8 cellular contexts compared by ENCODE assay signal in genomic region chr10:101693701-101694055, GRCh38. TPM values are rescaled to one million over a fixed set of nuclear protein-coding genes. Genes with fewer than 3 reads are reported as not detected.
A peak's percentile ranks its signal among the peaks of the same experiment; 100 is the strongest.
DNase-seq lines count a peak whose midpoint lies in the region; ATAC-seq and TF ChIP-seq lines count a peak whose summit lies in the region.

No MANE protein-coding gene starts in this region.

- peaks cover 50 to 66% (median 52%) of the 10 kb centered on the region in 3 donors for H3K4me1 Mint-ChIP-seq in CD8-positive, alpha-beta memory T cell
- H3K4me1 Mint-ChIP-seq in T-cell = peaks cover 47 to 59% (median 56%) of the 10 kb centered on the region in 3 donors

- peak overlapping the region; percentile 90 to 99 (median 95) for H3K4me3 Mint-ChIP-seq in CD8-positive, alpha-beta memory T cell
- peak overlapping the region; percentile 94 to 95 (median 94) for H3K4me3 Mint-ChIP-seq in T-cell

- CTCF ChIA-PET in CD8-positive, alpha-beta memory T cell (lab: Charles Lee) = interaction anchor here (1.0 to 1.4 kb wide), 2 partner anchors 9 to 10 kb away, joined by 3 to 4 read pairs; no protein-coding TSS in a partner anchor
- CTCF ChIA-PET in T-cell (lab: Charles Lee) = interaction anchor here in 1 of 2 donors (1.3 kb wide), 1 partner anchor 88 kb away, joined by 4 read pairs; no protein-coding TSS in a partner anchor

- peak overlapping the region; percentile 95 for H3K27ac ChIP-seq in CD8-positive, alpha-beta memory T cell (ENCODE audit: low read depth, low read length)
- H3K27ac ChIP-seq in esophagus squamous epithelium = peak overlapping the region; percentile 95 to 99 (median 98)

- H3K36me3 Mint-ChIP-seq in CD8-positive, alpha-beta memory T cell = peaks cover 0 to 30% (median 0%) of the 10 kb centered on the region in 3 donors
- peaks cover 3% of the 10 kb centered on the region for H3K36me3 Mint-ChIP-seq in T-cell

- H3K9me3 ChIP-seq in CD8-positive, alpha-beta memory T cell (ENCODE audit: low read length) = no peaks in the 10 kb centered on the region
- H3K9me3 ChIP-seq in esophagus squamous epithelium (no peaks in the 10 kb centered on the region), neuron (ENCODE audit: low read length) (peaks cover 7% of the 10 kb centered on the region)

- H3K27me3 Mint-ChIP-seq in CD8-positive, alpha-beta memory T cell = no peaks in the 10 kb centered on the region
- H3K27me3 Mint-ChIP-seq in T-cell = no peaks in the 10 kb centered on the region

- peaks cover 42% of the 10 kb centered on the region for H3K4me1 ChIP-seq in CD8-positive, alpha-beta memory T cell (ENCODE audit: insufficient read depth, low read length)
- H3K4me1 ChIP-seq in esophagus squamous epithelium (peaks cover 3 to 59% (median 23%) of the 10 kb centered on the region in 3 donors), neuron (ENCODE audit: insufficient read depth, low read length) (no peaks in the 10 kb centered on the region)

- ATAC-seq in GM19035 (IDR thresholded peaks at IDR 0.05; ENCODE audit: unreplicated experiment) = peak; percentile 9
- peak; percentile 26 for ATAC-seq in HG03342 (IDR thresholded peaks at IDR 0.05; ENCODE audit: unreplicated experiment)
- peak; percentile 7 to 16 (median 10) for ATAC-seq in T-cell (replicated peaks in 1 of 4)
- ATAC-seq in HG03520 (IDR thresholded peaks at IDR 0.05; ENCODE audit: unreplicated experiment) = no peak

- TF ChIP-seq POLR2A in esophagus squamous epithelium (IDR thresholded peaks at IDR 0.05) = no peak

- intact Hi-C loops in esophagus squamous epithelium (cut with DNase I) = no loop called here

- H3K27me3 ChIP-seq in CD8-positive, alpha-beta memory T cell (ENCODE audit: insufficient read depth, low read length, poor library complexity, severe bottlenecking) = no peaks in the 10 kb centered on the region
- H3K27me3 ChIP-seq in esophagus squamous epithelium (no peaks in the 10 kb centered on the region), neuron (ENCODE audit: insufficient read depth, low read length) (peaks cover 71% of the 10 kb centered on the region)

- WGBS in esophagus squamous epithelium, 2 donors = 0 to 7% methylated on average over 6 to 7 of the region's 7 CpGs

- H3K9me3 Mint-ChIP-seq in CD8-positive, alpha-beta memory T cell = no peaks in the 10 kb centered on the region
- H3K9me3 Mint-ChIP-seq in T-cell = no peaks in the 10 kb centered on the region

- no peak for TF ChIP-seq CTCF in esophagus squamous epithelium (IDR thresholded peaks at IDR 0.05)

- H3K4me3 ChIP-seq in CD8-positive, alpha-beta memory T cell (ENCODE audit: low read length) = peak overlapping the region; percentile 87
- H3K4me3 ChIP-seq in esophagus squamous epithelium (peak overlapping the region; percentile 72 to 92 (median 81)), neuron (ENCODE audit: low read length) (peak overlapping the region; percentile 40)

- peak overlapping the region; percentile 96 to 99 (median 99) for H3K27ac Mint-ChIP-seq in CD8-positive, alpha-beta memory T cell
- peak overlapping the region; percentile 95 to 99 for H3K27ac Mint-ChIP-seq in T-cell

- no peak overlapping the region for H2AFZ ChIP-seq in neuron (ENCODE audit: low read depth, low read length)

- DNase-seq in CD8-positive, alpha-beta memory T cell = peak in 1 of 5 donors; percentile 57
- peak in 10 of 34 experiments; percentile 1 to 19 (median 6) for DNase-seq in T-cell
- no peak for DNase-seq in esophagus squamous epithelium (lab: John Stamatoyannopoulos, UW)
- DNase-seq in T1000 (lab: John Stamatoyannopoulos, UW) = no peak

- no peaks in the 10 kb centered on the region for H3K36me3 ChIP-seq in CD8-positive, alpha-beta memory T cell (ENCODE audit: insufficient read depth, low read length)
- H3K36me3 ChIP-seq in esophagus squamous epithelium = no peaks in the 10 kb centered on the region
- H3K36me3 ChIP-seq in neuron (ENCODE audit: insufficient read depth, low read length) = no peaks in the 10 kb centered on the region

- POLR2A ChIA-PET in CD8-positive, alpha-beta memory T cell (lab: Charles Lee) = interaction anchor here (0.5 to 1.1 kb wide), 2 partner anchors 58 to 106 kb away, joined by 5 read pairs; partner anchors contain the start of genes DPCD and POLL
- POLR2A ChIA-PET in T-cell (lab: Charles Lee) = interaction anchor here (0.5 to 0.7 kb wide), 4 partner anchors 11 to 701 kb away, joined by 3 read pairs; partner anchors contain the start of gene NPM3 (in 1 of the 2)

RNA-seq across cellular contexts. Expression of gene FBXW4, which starts 1.3 kb away (rescaled TPM):
- total RNA-seq in CD8-positive, alpha-beta memory T cell = 10 to 100 TPM; 44.2 to 54.4 TPM
- polyA plus RNA-seq in CD8-positive, alpha-beta memory T cell = 13.1 TPM
- total RNA-seq in T-cell (10 to 100 TPM; 83.7 to 90.4 (median 86.9) TPM), esophagus squamous epithelium (10 to 100 TPM; 26.4 to 85.3 (median 44.0) TPM)
